Comparison of ENCODE assay signal across 21 cellular contexts in genomic region chr13:19737844-19738557, GRCh38. TPM values are rescaled to one million over a fixed set of nuclear protein-coding genes. Genes with fewer than 3 reads are reported as not detected.
DNase-seq lines count a peak whose midpoint lies in the region; ATAC-seq and TF ChIP-seq lines count a peak whose summit lies in the region.
"Had no signal": no experiment of that assay in that cellular context is flagged by ENCODE, and none has a peak within 500 bp of the region (broad histone marks: within the 10 kb centered on the region; RNA-seq: fewer than 3 reads in every experiment).

No MANE protein-coding gene starts in this region.

- H4K12ac ChIP-seq in trophoblast cell (ENCODE audit: low read depth, low read length): no peak overlapping the region

- no peaks in the 10 kb centered on the region for H3K27me3 Mint-ChIP-seq in activated T-cell treated with anti-CD3 and anti-CD28 coated beads, Interleukin-2, amount 50 U/mL, for 24 hours
- no peaks in the 10 kb centered on the region for H3K27me3 Mint-ChIP-seq in T-helper 17 cell
- H3K27me3 Mint-ChIP-seq: CD4-positive, alpha-beta T cell had no signal

- H3K36me3 ChIP-seq in trophoblast cell (ENCODE audit: control insufficient read depth in 1 of 2, insufficient read depth in 2 of 2, low read length in 2 of 2): peaks cover 25 to 32% of the 10 kb centered on the region in 2 experiments

- no peak overlapping the region for H3K18ac ChIP-seq in trophoblast cell (ENCODE audit: low read length)

- no peak overlapping the region for H3K27ac ChIP-seq in trophoblast cell (ENCODE audit: low read depth, low read length)
- H3K27ac ChIP-seq: A549 had no signal

- no peak overlapping the region for H3K4me3 Mint-ChIP-seq in activated T-cell treated with anti-CD3 and anti-CD28 coated beads, Interleukin-2, amount 50 U/mL, for 24 hours
- H3K4me3 Mint-ChIP-seq in T-helper 17 cell: no peak overlapping the region
- H3K4me3 Mint-ChIP-seq: CD4-positive, alpha-beta T cell had no signal

- H3K27me3 ChIP-seq in trophoblast cell (ENCODE audit: insufficient read depth, low read length): no peaks in the 10 kb centered on the region

- no peaks in the 10 kb centered on the region for H3K9me3 ChIP-seq in T-helper 17 cell (ENCODE audit: control insufficient read depth, low read length, poor library complexity, severe bottlenecking)
- no peaks in the 10 kb centered on the region for H3K9me3 ChIP-seq in trophoblast cell (ENCODE audit: insufficient read depth, low read depth, low read length)
- H3K9me3 ChIP-seq: A549 had no signal

- H3K27ac Mint-ChIP-seq in activated T-cell treated with anti-CD3 and anti-CD28 coated beads, Interleukin-2, amount 50 U/mL, for 24 hours: peak overlapping the region; percentile 10
- peak overlapping the region; percentile 49 for H3K27ac Mint-ChIP-seq in T-helper 17 cell
- H3K27ac Mint-ChIP-seq: CD4-positive, alpha-beta T cell had no signal

- no peak overlapping the region for H3K14ac ChIP-seq in trophoblast cell (ENCODE audit: low read length)

- no peaks in the 10 kb centered on the region for H3K79me2 ChIP-seq in trophoblast cell (ENCODE audit: control insufficient read depth, insufficient read depth, low read length, poor library complexity)

- no peak overlapping the region for H3K9ac ChIP-seq in trophoblast cell (ENCODE audit: low read length)

- no peak overlapping the region for H4K91ac ChIP-seq in trophoblast cell (ENCODE audit: low read depth, low read length)

- H3K36me3 Mint-ChIP-seq in activated T-cell treated with anti-CD3 and anti-CD28 coated beads, Interleukin-2, amount 50 U/mL, for 24 hours (ENCODE audit: low read depth): peaks cover 82% of the 10 kb centered on the region
- peaks cover 11% of the 10 kb centered on the region for H3K36me3 Mint-ChIP-seq in T-helper 17 cell (ENCODE audit: low read depth)

- no peak overlapping the region for H4K8ac ChIP-seq in trophoblast cell (ENCODE audit: low read depth, low read length)

- ATAC-seq in T-helper 17 cell: no peak
- ATAC-seq in stimulated activated naive CD8-positive, alpha-beta T cell treated with anti-CD3 and anti-CD28 coated beads, Interleukin-15, Interleukin-2, amounts not matched to agents 100 U/mL and 50 U/mL, for 24 hours: no peak
- ATAC-seq: A549, SK-N-SH treated with all-trans-retinoic acid at 6 μM for 48 hours had no signal

- no peaks in the 10 kb centered on the region for H3K79me1 ChIP-seq in trophoblast cell (ENCODE audit: low read length)

- H3K4me2 ChIP-seq in trophoblast cell (ENCODE audit: low read length): no peak overlapping the region
- H3K4me2 ChIP-seq: A549 had no signal

- H3K4me1 Mint-ChIP-seq in activated T-cell treated with anti-CD3 and anti-CD28 coated beads, Interleukin-2, amount 50 U/mL, for 24 hours (ENCODE audit: low read depth): peaks cover 14% of the 10 kb centered on the region
- H3K4me1 Mint-ChIP-seq in T-helper 17 cell: peaks cover 28% of the 10 kb centered on the region

- H2AFZ ChIP-seq in trophoblast cell (ENCODE audit: insufficient read depth, low read length, poor library complexity): no peak overlapping the region

- H2BK120ac ChIP-seq in trophoblast cell (ENCODE audit: insufficient read depth, low read length, poor library complexity): no peak overlapping the region

- H2BK5ac ChIP-seq in trophoblast cell (ENCODE audit: low read depth, low read length, poor library complexity): no peak overlapping the region

- no peak overlapping the region for H2AK5ac ChIP-seq in trophoblast cell (ENCODE audit: low read length)

- H3K9me3 Mint-ChIP-seq in activated T-cell treated with anti-CD3 and anti-CD28 coated beads, Interleukin-2, amount 50 U/mL, for 24 hours: no peaks in the 10 kb centered on the region
- H3K9me3 Mint-ChIP-seq: CD4-positive, alpha-beta T cell had no signal

- WGBS in trophoblast cell (ENCODE audit: extremely low coverage, insufficient coverage, insufficient read length): no CpG with 5 or more reads among the region's 4 CpGs

- H3K23ac ChIP-seq in trophoblast cell (ENCODE audit: low read length): no peak overlapping the region

- H3K4ac ChIP-seq in trophoblast cell (ENCODE audit: low read depth, low read length): peak overlapping the region; percentile 55

- no peak overlapping the region for H2BK12ac ChIP-seq in trophoblast cell (ENCODE audit: low read length)

- TF ChIP-seq CTCF in fibroblast of mammary gland (conservative IDR thresholded peaks at IDR 0.05; ENCODE audit: control insufficient read depth, insufficient read depth, low read depth, low read length): no peak

- DNase-seq in activated T-cell treated with anti-CD3 and anti-CD28 coated beads, Interleukin-2, amount 50 U/mL, for 24 hours: no peak
- DNase-seq in activated T-cell treated with anti-CD3 and anti-CD28 coated beads for 4 hours (no peak), T-helper 17 cell (no peak), fibroblast of mammary gland (ENCODE audit: low read depth) (peak; percentile 14), trophoblast cell (no peak), NCI-H446 treated with DMSO at 0.1 percent for 48 hours (lab: John Stamatoyannopoulos, UW) (no peak), NCI-H146 treated with DMSO at 0.1 percent for 48 hours (lab: John Stamatoyannopoulos, UW; ENCODE audit: unreplicated experiment) (no peak)
- no peak for DNase-seq in stimulated activated naive CD8-positive, alpha-beta T cell treated with anti-CD3 and anti-CD28 coated beads, Interleukin-15, Interleukin-2, amounts not matched to agents 100 U/mL and 50 U/mL, for 24 hours
- DNase-seq: CD4-positive, alpha-beta T cell; DMS153; Karpas-422; NCI-H1092 treated with DMSO at 0.1 percent for 48 hours; NCI-H146; NCI-H2081; NCI-H2171 treated with DMSO at 0.1 percent for 48 hours; NCI-H510A treated with DMSO at 0.1 percent for 48 hours; NCI-H82; OCI-M1; SHP77 had no signal

- H3K4me3 ChIP-seq in fibroblast of mammary gland (ENCODE audit: control insufficient read depth, low read depth, low read length) (no peak overlapping the region), trophoblast cell (ENCODE audit: low read depth, low read length) (no peak overlapping the region)
- H3K4me3 ChIP-seq: A549 had no signal

- H3K4me1 ChIP-seq in trophoblast cell (ENCODE audit: control insufficient read depth in 1 of 2, insufficient read depth in 2 of 2, low read length in 2 of 2): no peaks in the 10 kb centered on the region
- H3K4me1 ChIP-seq: A549 had no signal

RNA-seq across cellular contexts. Expression of gene PSPC1, which starts 44.7 kb away (rescaled TPM):
- 10 to 100 TPM; 75.2 to 84.9 TPM for total RNA-seq in T-helper 17 cell
- polyA plus RNA-seq in trophoblast cell (2013): 90.4 and 90.9 TPM in 2 replicates
